ENCODE assay signal across 27 cellular contexts in the genomic region with DNA sequence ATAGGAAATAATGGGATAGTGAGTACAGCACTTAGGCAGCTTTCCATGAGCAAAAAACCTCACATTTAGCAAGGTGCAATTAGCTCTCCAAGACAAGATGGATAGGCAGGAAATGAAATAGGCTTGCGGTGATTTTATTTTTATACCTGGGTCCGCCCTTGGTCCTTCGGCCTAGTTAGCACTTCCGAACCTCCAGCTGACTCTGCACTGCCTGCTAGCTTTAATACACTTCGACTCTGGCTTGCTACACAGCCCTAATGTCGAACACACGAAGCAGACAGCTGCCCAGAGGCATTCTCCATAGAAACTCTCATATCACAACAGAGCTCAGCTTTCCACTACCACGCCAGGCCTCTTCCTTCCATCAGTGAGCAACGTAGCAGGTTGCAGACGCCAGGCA.
DNase-seq lines count a peak whose midpoint lies in the region; ATAC-seq, FAIRE-seq and TF ChIP-seq lines count a peak whose summit lies in the region.
"Had no signal": no experiment of that assay in that cellular context is flagged by ENCODE, and none has a peak within 500 bp of the region (broad histone marks: within the 10 kb centered on the region; RNA-seq: fewer than 3 reads in every experiment).

No MANE protein-coding gene starts in this region.

- H3K4me3 ChIP-seq in MM.1S (ENCODE audit: low read length) (no peak overlapping the region), GM12878 (no peak overlapping the region), mesendoderm (ENCODE audit: low read length) (no peak overlapping the region), colonic mucosa (no peak overlapping the region)
- H3K4me3 ChIP-seq: BLaER1 had no signal

- FAIRE-seq in GM12878 (lab: Jason Lieb, UNC), result no peak
- FAIRE-seq: A204.1, GM12892, GM18507, GM19239 had no signal

- H2BK5ac ChIP-seq in mesendoderm (ENCODE audit: low read length), result no peak overlapping the region

- H4K20me1 ChIP-seq in MM.1S (ENCODE audit: insufficient read depth, low read length) (no peaks in the 10 kb centered on the region), GM12878 (ENCODE audit: control insufficient read depth, insufficient read depth) (no peaks in the 10 kb centered on the region)
- H4K20me1 ChIP-seq: BLaER1 had no signal

- 0 out of 2 replicates have a peak, but pooled peaks cover 4% of the 10 kb centered on the region for H3K4me1 ChIP-seq in MM.1S (ENCODE audit: low read length)
- H3K4me1 ChIP-seq in GM12878 (ENCODE audit: control insufficient read depth, insufficient read depth, low read length), result no peaks in the 10 kb centered on the region
- no peaks in the 10 kb centered on the region for H3K4me1 ChIP-seq in mesendoderm (ENCODE audit: control insufficient read depth, low read depth, low read length)
- H3K4me1 ChIP-seq in colonic mucosa, result no peaks in the 10 kb centered on the region
- H3K4me1 ChIP-seq: BE2C, BLaER1 had no signal

- H3K36me3 ChIP-seq in MM.1S (replicated peaks; ENCODE audit: insufficient read depth, low read length), result no peaks in the 10 kb centered on the region
- no peaks in the 10 kb centered on the region for H3K36me3 ChIP-seq in GM12878 (ENCODE audit: control insufficient read depth in 2 of 2, insufficient read depth in 2 of 2, low read length in 1 of 2)
- no peaks in the 10 kb centered on the region for H3K36me3 ChIP-seq in mesendoderm (ENCODE audit: control insufficient read depth, insufficient read depth, low read length)
- no peaks in the 10 kb centered on the region for H3K36me3 ChIP-seq in colonic mucosa
- H3K36me3 ChIP-seq: BE2C, BLaER1 had no signal

- H4K8ac ChIP-seq in mesendoderm (ENCODE audit: low read depth, low read length), result no peak overlapping the region

- no peak overlapping the region for H4K5ac ChIP-seq in mesendoderm (ENCODE audit: low read length)

- TF ChIP-seq POLR2A in GM12878 (IDR thresholded peaks at IDR 0.05; ENCODE audit: low read depth, low read length), result no peak

- SMC1A ChIA-PET in GM12878 (lab: Charles Lee; ENCODE audit: uncharacterized antibody, unreplicated experiment), result interaction anchor here (0.6 to 1.6 kb wide), 5 partner anchors 23 to 153 kb away, joined by 3 to 5 read pairs (median 3); no protein-coding TSS in a partner anchor

- CTCF ChIA-PET in GM12878 (lab: Yijun Ruan, JAX), result interaction anchor here (0.7 kb wide), 1 partner anchor 113 kb away, joined by 3 read pairs; no protein-coding TSS in a partner anchor

- DNase-seq in MM.1S, result peak; percentile 40
- no peak for DNase-seq in GM12878 (ENCODE audit: low read depth, low spot score)
- no peak for DNase-seq in mesendoderm
- DNase-seq in activated effector memory CD4-positive, alpha-beta T cell treated with Interleukin-2 at 50 U/mL for 16 hours, result no peak
- DNase-seq in colonic mucosa, result no peak
- no peak for DNase-seq in activated CD4-positive, alpha-beta T cell treated with anti-CD3 and anti-CD28 coated beads, Interleukin-2, amount 50 U/mL, for 1 hour
- DNase-seq: 8988T; ACHN; BE2C; C1 segment of cervical spinal cord; CD4-positive, alpha-beta memory T cell; CD4-positive, CD25-positive, alpha-beta regulatory T cell; CD8-positive, alpha-beta memory T cell; COR-L47; DMS 273 treated with DMSO at 0.1 percent for 48 hours; DMS153; DMS53; DMS79; DND-41; EL; GDM1 had no signal

- H2AK5ac ChIP-seq in mesendoderm (ENCODE audit: low read length), result no peak overlapping the region

- H3K4me2 ChIP-seq in MM.1S (ENCODE audit: low read depth, low read length), result 0 out of 2 replicates have a peak overlapping the region, but pooled peaks have one; percentile 21
- H3K4me2 ChIP-seq in GM12878 (ENCODE audit: control insufficient read depth, insufficient read depth), result no peak overlapping the region
- no peak overlapping the region for H3K4me2 ChIP-seq in mesendoderm (ENCODE audit: low read length)
- H3K4me2 ChIP-seq: BLaER1 had no signal

- H2BK15ac ChIP-seq in mesendoderm (replicated peaks; ENCODE audit: low read depth), result no peak overlapping the region

- H3K27me3 ChIP-seq in MM.1S (replicated peaks; ENCODE audit: insufficient read depth, low read length), result no peaks in the 10 kb centered on the region
- H3K27me3 ChIP-seq in GM12878 (replicated peaks in 1 of 2; ENCODE audit: control insufficient read depth in 2 of 2, insufficient read depth in 2 of 2, low read length in 1 of 2), result no peaks in the 10 kb centered on the region
- H3K27me3 ChIP-seq in mesendoderm (ENCODE audit: insufficient read depth, low read length, poor library complexity), result no peaks in the 10 kb centered on the region
- H3K27me3 ChIP-seq in colonic mucosa, result no peaks in the 10 kb centered on the region
- H3K27me3 ChIP-seq: BE2C, BLaER1 had no signal

- whole genome bisulfite sequencing in GM12878 (ENCODE audit: insufficient coverage, insufficient replicate concordance, low lambda C conversion rate, missing lambda C conversion rate), result 16% methylated on average over 10 of the region's 10 CpGs
- WGBS in mesendoderm (ENCODE audit: extremely low coverage, insufficient coverage, low lambda C conversion rate), result no CpG with 5 or more reads among the region's 10 CpGs

- H3K9me3 ChIP-seq in MM.1S (replicated peaks; ENCODE audit: insufficient read depth, low read length), result no peaks in the 10 kb centered on the region
- H3K9me3 ChIP-seq in GM12878 (replicated peaks; ENCODE audit: control insufficient read depth, insufficient read depth, low read length), result no peaks in the 10 kb centered on the region; the same call in 2 of the 3 replicates
- no peaks in the 10 kb centered on the region for H3K9me3 ChIP-seq in colonic mucosa
- H3K9me3 ChIP-seq: BE2C, BLaER1 had no signal

- TF ChIP-seq CTCF in MM.1S (IDR thresholded peaks at IDR 0.05; ENCODE audit: low read length) (no peak), GM12878 (IDR thresholded peaks at IDR 0.05 in 2 of 3, conservative IDR thresholded peaks at IDR 0.05 in 1 of 3; ENCODE audit: control insufficient read depth in 2 of 3, extremely low read depth in 1 of 3, insufficient read depth in 1 of 3, low read depth in 3 of 3, low read length in 3 of 3) (no peak), colonic mucosa (IDR thresholded peaks at IDR 0.05) (no peak)

- ATAC-seq in GM12878 (no peak), GM18858 (IDR thresholded peaks at IDR 0.05; ENCODE audit: unreplicated experiment) (no peak)

- no peaks in the 10 kb centered on the region for H3F3A ChIP-seq in MM.1S (ENCODE audit: insufficient read depth, low read length)

- intact Hi-C loops in GM12878 (cut with micrococcal nuclease; ENCODE audit: unreplicated experiment), result no loop called here
- intact Hi-C loops in colonic mucosa (cut with DNase I), result no loop called here

- no peak overlapping the region for H3K4ac ChIP-seq in mesendoderm (ENCODE audit: low read depth, low read length)

- H3K79me1 ChIP-seq in mesendoderm (ENCODE audit: low read length), result no peaks in the 10 kb centered on the region

- no peak overlapping the region for H3K18ac ChIP-seq in mesendoderm (ENCODE audit: low read length)

- H3K9me2 ChIP-seq in MM.1S (replicated peaks; ENCODE audit: insufficient read depth, low read length), result no peaks in the 10 kb centered on the region

- TF ChIP-seq RAD21 in GM12878 (IDR thresholded peaks at IDR 0.05; ENCODE audit: insufficient read depth, low read depth, low read length), result no peak

- no peak overlapping the region for H2BK120ac ChIP-seq in mesendoderm (ENCODE audit: low read depth, low read length)

- TF ChIP-seq EP300 in GM12878 (IDR thresholded peaks at IDR 0.05; ENCODE audit: borderline replicate concordance in 1 of 2, control insufficient read depth in 1 of 2, low read depth in 2 of 2, low read length in 2 of 2), result no peak

- no TSS peak for BruUV-seq in GM12878 (replicated peaks; lab: Mats Ljungman, UMichigan)

- H3K56ac ChIP-seq in mesendoderm (ENCODE audit: low read length), result peak overlapping the region; percentile 10

- H3K79me2 ChIP-seq in MM.1S (ENCODE audit: low read length), result no peaks in the 10 kb centered on the region
- H3K79me2 ChIP-seq in GM12878 (ENCODE audit: control insufficient read depth, insufficient read depth, low read length), result no peaks in the 10 kb centered on the region
- no peaks in the 10 kb centered on the region for H3K79me2 ChIP-seq in mesendoderm (ENCODE audit: control insufficient read depth, insufficient read depth, low read length)

- RAD21 ChIA-PET in GM12878 (lab: Charles Lee; ENCODE audit: unreplicated experiment), result no interaction called here

- in situ Hi-C loops in GM12878 (cut with MboI), result no loop called here

- H3K23ac ChIP-seq in mesendoderm (ENCODE audit: low read length), result no peak overlapping the region

- H2AFZ ChIP-seq in MM.1S (ENCODE audit: low read length) (no peak overlapping the region), GM12878 (ENCODE audit: control insufficient read depth, low read depth, low read length) (0 out of 2 replicates have a peak overlapping the region, but pooled peaks have one; percentile 4)

- H3K9ac ChIP-seq in MM.1S (ENCODE audit: low read length) (no peak overlapping the region), GM12878 (ENCODE audit: control insufficient read depth, insufficient read depth, low read length) (no peak overlapping the region), mesendoderm (ENCODE audit: low read length) (no peak overlapping the region), colonic mucosa (ENCODE audit: low read depth in 2 of 2, low read length in 2 of 2) (no peak overlapping the region)
- H3K9ac ChIP-seq: BLaER1 had no signal

- H3K27ac ChIP-seq in MM.1S (ENCODE audit: low read length), result peak overlapping the region; percentile 18; the same call in 1 of the 2 replicates
- no peak overlapping the region for H3K27ac ChIP-seq in GM12878 (ENCODE audit: control insufficient read depth, insufficient read depth)
- no peak overlapping the region for H3K27ac ChIP-seq in mesendoderm (ENCODE audit: low read depth, low read length)
- H3K27ac ChIP-seq in colonic mucosa, result no peak overlapping the region
- H3K27ac ChIP-seq: BLaER1 had no signal

- POLR2A ChIA-PET in GM12878 (lab: Charles Lee), result no interaction called here

TF ChIP-seq in GM12878, 131 proteins besides CTCF, POLR2A, EP300 and RAD21 (continues in another document):
- TF ChIP-seq SMARCA5 (IDR thresholded peaks at IDR 0.05) (no peak), PAX8 (IDR thresholded peaks at IDR 0.05) (no peak), TAF1 (IDR thresholded peaks at IDR 0.05; ENCODE audit: borderline replicate concordance, low read depth, low read length) (no peak), ZBED1 (IDR thresholded peaks at IDR 0.05; ENCODE audit: borderline replicate concordance) (no peak), RAD51 (IDR thresholded peaks at IDR 0.05) (no peak), SUZ12 (IDR thresholded peaks at IDR 0.05; ENCODE audit: unreplicated experiment) (no peak)
- TF ChIP-seq, protein P1, sequence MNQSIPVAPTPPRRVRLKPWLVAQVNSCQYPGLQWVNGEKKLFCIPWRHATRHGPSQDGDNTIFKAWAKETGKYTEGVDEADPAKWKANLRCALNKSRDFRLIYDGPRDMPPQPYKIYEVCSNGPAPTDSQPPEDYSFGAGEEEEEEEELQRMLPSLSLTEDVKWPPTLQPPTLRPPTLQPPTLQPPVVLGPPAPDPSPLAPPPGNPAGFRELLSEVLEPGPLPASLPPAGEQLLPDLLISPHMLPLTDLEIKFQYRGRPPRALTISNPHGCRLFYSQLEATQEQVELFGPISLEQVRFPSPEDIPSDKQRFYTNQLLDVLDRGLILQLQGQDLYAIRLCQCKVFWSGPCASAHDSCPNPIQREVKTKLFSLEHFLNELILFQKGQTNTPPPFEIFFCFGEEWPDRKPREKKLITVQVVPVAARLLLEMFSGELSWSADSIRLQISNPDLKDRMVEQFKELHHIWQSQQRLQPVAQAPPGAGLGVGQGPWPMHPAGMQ (IDR thresholded peaks at IDR 0.05; ENCODE audit: borderline replicate concordance), result no peak
